8 cellular contexts compared by ENCODE assay signal in genomic region chr11:62786318-62787004, GRCh38. TPM values are rescaled to one million over a fixed set of nuclear protein-coding genes. Genes with fewer than 3 reads are reported as not detected.
DNase-seq lines count a peak whose midpoint lies in the region; ATAC-seq, FAIRE-seq and TF ChIP-seq lines count a peak whose summit lies in the region.

No MANE protein-coding gene starts in this region.

- no peak for FAIRE-seq in kidney (lab: Jason Lieb, UNC)

- DNase-seq in AG09309 (ENCODE audit: low read depth) (no peak), NCI-H345 treated with DMSO at 0.1 percent for 48 hours (lab: John Stamatoyannopoulos, UW; ENCODE audit: unreplicated experiment) (peak; percentile 54), cerebellar cortex (ENCODE audit: low spot score) (peak; percentile 81), kidney (peak; percentile 95)
- peak; percentile 73 for DNase-seq in activated CD4-positive, alpha-beta T cell treated with anti-CD3 and anti-CD28 coated beads for 1 hour
- peak; percentile 90 for DNase-seq in stimulated activated CD4-positive, alpha-beta T cell treated with anti-CD3 and anti-CD28 coated beads, Interleukin-15, amount 100 ng/mL, for 24 hours

- TF ChIP-seq CTCF in AG09309 (IDR thresholded peaks at IDR 0.05; ENCODE audit: control insufficient read depth, insufficient read depth, low read depth, low read length, missing control alignments), result peak; percentile 99
- peak; percentile 97 for TF ChIP-seq CTCF in kidney (IDR thresholded peaks at IDR 0.05; ENCODE audit: borderline replicate concordance, extremely low read depth, insufficient read depth)

- H3K9me3 ChIP-seq in kidney (ENCODE audit: control insufficient read depth in 1 of 2, low read length in 2 of 2), result no peaks in the 10 kb centered on the region

- intact Hi-C loops in kidney (cut with DNase I), result loop anchor here (10.0 kb wide), 1 partner anchor 78 kb away; no protein-coding TSS in a partner anchor

- H3K27ac ChIP-seq in kidney (ENCODE audit: low read depth in 2 of 2, low read length in 2 of 2), result peak overlapping the region; percentile 92 to 93

- H3K36me3 ChIP-seq in kidney (ENCODE audit: control insufficient read depth in 1 of 2, insufficient read depth in 2 of 2, low read length in 2 of 2), result peaks cover 10 to 15% of the 10 kb centered on the region in 2 donors

- H3K4me3 ChIP-seq in AG09309 (ENCODE audit: control insufficient read depth, low read depth, low read length) (peak overlapping the region; percentile 80), kidney (ENCODE audit: low read length in 2 of 2) (peak overlapping the region; percentile 99 to 100)

- peak overlapping the region; percentile 68 to 78 for H3K9ac ChIP-seq in kidney (ENCODE audit: low read length in 2 of 2)

- peaks cover 17 to 21% of the 10 kb centered on the region in 2 donors for H3K4me1 ChIP-seq in kidney (ENCODE audit: control insufficient read depth in 1 of 2, insufficient read depth in 1 of 2, low read depth in 1 of 2, low read length in 2 of 2)

- ATAC-seq in GM18870 (IDR thresholded peaks at IDR 0.05; ENCODE audit: unreplicated experiment), result peak; percentile 37
- ATAC-seq in HG03159 (IDR thresholded peaks at IDR 0.05; ENCODE audit: unreplicated experiment), result peak; percentile 50

RNA-seq across cellular contexts. Expression of gene TMEM179B, which starts 0.7 kb away (rescaled TPM):
- total RNA-seq in kidney, result 57.1 TPM
- 105 TPM for polyA plus RNA-seq in kidney (ENCODE audit: insufficient read depth, low read depth, low replicate concordance)

RNA-seq across cellular contexts. Expression of gene TMEM223, which starts 5.3 kb away (rescaled TPM):
- total RNA-seq in kidney, result 16.5 TPM
- 34.9 TPM for polyA plus RNA-seq in kidney (ENCODE audit: insufficient read depth, low read depth, low replicate concordance)

RNA-seq across cellular contexts. Expression of gene TAF6L, which starts 15.3 kb away (rescaled TPM):
- 27.1 TPM for total RNA-seq in kidney
- polyA plus RNA-seq in kidney (ENCODE audit: insufficient read depth, low read depth, low replicate concordance), result 19.3 TPM

RNA-seq across cellular contexts. Expression of gene NXF1, which starts 18.8 kb away (rescaled TPM):
- total RNA-seq in kidney, result 83.8 TPM
- 70.7 TPM for polyA plus RNA-seq in kidney (ENCODE audit: insufficient read depth, low read depth, low replicate concordance)

RNA-seq across cellular contexts. Expression of gene POLR2G, which starts 25.1 kb away (rescaled TPM):
- total RNA-seq in kidney, result 66.0 TPM
- polyA plus RNA-seq in kidney (ENCODE audit: insufficient read depth, low read depth, low replicate concordance), result 143 TPM
